Comparison of ENCODE assay signal across 20 cellular contexts in genomic region chr18:9437049-9437448, GRCh38. TPM values are rescaled to one million over a fixed set of nuclear protein-coding genes. Genes with fewer than 3 reads are reported as not detected.
DNase-seq lines count a peak whose midpoint lies in the region; ATAC-seq and TF ChIP-seq lines count a peak whose summit lies in the region.
"Had no signal": no experiment of that assay in that cellular context is flagged by ENCODE, and none has a peak within 500 bp of the region (broad histone marks: within the 10 kb centered on the region; RNA-seq: fewer than 3 reads in every experiment).

No MANE protein-coding gene starts in this region.

- H2AFZ ChIP-seq in mammary epithelial cell (ENCODE audit: low read depth, low read length), result peak overlapping the region; percentile 39

- no peaks in the 10 kb centered on the region for H3K36me3 ChIP-seq in mammary epithelial cell (ENCODE audit: insufficient read depth, low read length)
- H3K36me3 ChIP-seq: lower lobe of right lung, neutrophil had no signal

- H3K27me3 ChIP-seq in right cardiac atrium (ENCODE audit: control insufficient read depth, insufficient read depth) (no peaks in the 10 kb centered on the region), mammary epithelial cell (ENCODE audit: insufficient read depth, low read length) (no peaks in the 10 kb centered on the region), dorsolateral prefrontal cortex (no peaks in the 10 kb centered on the region)
- H3K27me3 ChIP-seq: neutrophil had no signal

- intact Hi-C loops in left ventricle myocardium superior (cut with micrococcal nuclease), result no loop called here
- intact Hi-C loops in right cardiac atrium (cut with DNase I), result no loop called here
- intact Hi-C loops in mammary epithelial cell (cut with micrococcal nuclease), result no loop called here
- intact Hi-C loops in dorsolateral prefrontal cortex (cut with DNase I), result loop anchor here in 1 of 2 donors (10.0 kb wide), 1 partner anchor 52 kb away; no protein-coding TSS in a partner anchor

- CTCF ChIA-PET in mammary epithelial cell (lab: Charles Lee; ENCODE audit: low non-redundant PET), result no interaction called here

- no peak for DNase-seq in left ventricle myocardium superior
- no peak for DNase-seq in right cardiac atrium
- no peak for DNase-seq in mammary epithelial cell
- DNase-seq in left kidney (ENCODE audit: low read depth, low spot score), result peak; percentile 62
- DNase-seq in dedifferentiated amniotic fluid mesenchymal stem cell (ENCODE audit: extremely low spot score), result no peak
- DNase-seq in dorsolateral prefrontal cortex, result no peak
- DNase-seq: activated CD4-positive, CD25-positive, alpha-beta regulatory T cell; COR-L47; GDM1; lower lobe of right lung; NCI-H146; NCI-H510A treated with DMSO at 0.1 percent for 48 hours; OCI-M1; stimulated activated naive CD4-positive, alpha-beta T cell; SW 1271 had no signal

- in situ Hi-C loops in mammary epithelial cell (cut with MboI; ENCODE audit: low sequenced_read_pairs in 2 of 2), result no loop called here

- H3K4me1 ChIP-seq in right cardiac atrium (ENCODE audit: control insufficient read depth, insufficient read depth, low read length), result no peaks in the 10 kb centered on the region
- peaks cover 3% of the 10 kb centered on the region for H3K4me1 ChIP-seq in mammary epithelial cell (ENCODE audit: insufficient read depth, low read length)
- H3K4me1 ChIP-seq: A549 had no signal

- dilution Hi-C loops in mammary epithelial cell (cut with HindIII; ENCODE audit: low sequenced_read_pairs), result no loop called here

- H3K9me3 ChIP-seq in right cardiac atrium (ENCODE audit: control insufficient read depth, low read length) (no peaks in the 10 kb centered on the region), mammary epithelial cell (replicated peaks; ENCODE audit: insufficient read depth, low read length) (no peaks in the 10 kb centered on the region)
- H3K9me3 ChIP-seq: A549, lower lobe of right lung, neutrophil had no signal

- no TSS peak for BruUV-seq in mammary epithelial cell (replicated peaks; lab: Mats Ljungman, UMichigan)

- no peak overlapping the region for H3K9ac ChIP-seq in mammary epithelial cell (ENCODE audit: insufficient read depth, low read length)

- no peaks in the 10 kb centered on the region for H3K79me2 ChIP-seq in mammary epithelial cell (ENCODE audit: insufficient read depth, low read length)

- ATAC-seq in left ventricle myocardium superior (peak; percentile 59), right cardiac atrium (no peak), GM18873 (IDR thresholded peaks at IDR 0.05; ENCODE audit: low FRiP score, unreplicated experiment) (no peak), HG03025 (IDR thresholded peaks at IDR 0.05; ENCODE audit: low FRiP score, unreplicated experiment) (no peak)
- ATAC-seq: A549; activated naive CD4-positive, alpha-beta T cell treated with anti-CD3 and anti-CD28 coated beads, Interleukin-2, amount 50 U/mL, for 72 hours; lower lobe of right lung had no signal

- no peak overlapping the region for H3K4me2 ChIP-seq in mammary epithelial cell (ENCODE audit: insufficient read depth, low read depth, low read length)
- H3K4me2 ChIP-seq: A549 had no signal

- 36% methylated on average over 4 of the region's 4 CpGs for WGBS in right cardiac atrium
- 60% methylated on average over 4 of the region's 4 CpGs for WGBS in mammary epithelial cell (ENCODE audit: low coverage, missing lambda C conversion rate)

- H3K4me3 ChIP-seq in right cardiac atrium (ENCODE audit: low read length), result no peak overlapping the region
- H3K4me3 ChIP-seq in mammary epithelial cell (replicated peaks in 1 of 3; ENCODE audit: insufficient read depth in 1 of 3, low read depth in 2 of 3, low read length in 3 of 3), result no peak overlapping the region
- H3K4me3 ChIP-seq in dorsolateral prefrontal cortex, result no peak overlapping the region
- H3K4me3 ChIP-seq: A549, lower lobe of right lung had no signal

- H3K27ac ChIP-seq in right cardiac atrium (ENCODE audit: low read length) (no peak overlapping the region), mammary epithelial cell (ENCODE audit: insufficient read depth, low read depth, low read length) (no peak overlapping the region), dorsolateral prefrontal cortex (no peak overlapping the region)
- H3K27ac ChIP-seq: A549, lower lobe of right lung, neutrophil had no signal

- TF ChIP-seq CTCF in mammary epithelial cell (conservative IDR thresholded peaks at IDR 0.05 in 1 of 2, IDR thresholded peaks at IDR 0.05 in 1 of 2; ENCODE audit: extremely low read depth in 1 of 2, insufficient read depth in 1 of 2, low read depth in 1 of 2, low read length in 2 of 2), result no peak
- no peak for TF ChIP-seq CTCF in dorsolateral prefrontal cortex (IDR thresholded peaks at IDR 0.05 in 54 of 56, conservative IDR thresholded peaks at IDR 0.05 in 2 of 56; ENCODE audit: low read depth in 1 of 56, partially characterized antibody in 56 of 56)

- H4K20me1 ChIP-seq in mammary epithelial cell (ENCODE audit: insufficient read depth, low read length), result no peaks in the 10 kb centered on the region

RNA-seq across cellular contexts. Expression of gene RALBP1, which starts 38.3 kb away (rescaled TPM):
- total RNA-seq in left ventricle myocardium superior (50.3 TPM), right cardiac atrium (10 to 100 TPM; 44.9 to 57.5 (median 48.6) TPM), mammary epithelial cell (10 to 100 TPM; 59.1 to 72.2 TPM), dorsolateral prefrontal cortex (10 to 100 TPM; 44.6 to 89.8 (median 64.5) TPM)
- polyA plus RNA-seq in right cardiac atrium (32.4 TPM), mammary epithelial cell (51.2 TPM)
- 41.0 TPM for polyA minus RNA-seq in mammary epithelial cell
